ENCODE assay signal across 1 cellular context in the genomic region with DNA sequence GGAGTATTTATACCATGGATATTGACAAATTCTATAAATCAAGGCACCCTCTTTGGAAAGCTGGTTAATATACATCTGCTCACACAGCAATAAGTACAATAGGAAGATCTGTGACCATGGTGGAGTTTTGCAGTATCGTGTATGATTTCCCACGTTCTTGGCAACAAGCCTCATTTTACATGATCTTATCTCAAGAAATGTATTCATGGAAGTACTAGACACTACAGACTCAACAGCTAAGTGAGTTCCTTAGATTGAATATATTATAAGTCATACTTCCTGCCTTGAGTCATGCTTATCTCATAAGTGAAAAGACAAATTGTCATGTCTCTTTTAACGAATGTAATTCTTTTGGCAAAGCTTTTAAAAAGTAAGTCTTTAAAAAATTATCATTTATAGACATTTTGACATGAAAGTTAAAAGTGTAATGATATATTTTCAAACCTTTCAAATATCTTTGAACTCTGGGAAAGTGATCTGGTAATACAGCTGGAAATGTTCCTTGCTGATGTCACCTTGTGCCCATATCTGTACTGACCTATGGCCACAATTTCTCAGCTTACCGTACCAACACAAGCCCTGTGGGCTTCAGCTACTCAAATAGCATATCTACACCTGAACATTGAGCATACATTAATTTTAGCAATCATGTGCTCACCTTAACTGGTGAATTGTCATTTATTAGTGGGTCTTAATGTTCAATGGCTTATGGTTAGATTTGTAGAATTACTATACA.
TF ChIP-seq lines count a peak whose summit lies in the region.

No MANE protein-coding gene starts in this region.

TF ChIP-seq in endothelial cell of umbilical vein, 7 proteins besides CTCF, POLR2A, EP300 and RAD21 (continued from another document):
- TF ChIP-seq GATA2 (IDR thresholded peaks at IDR 0.05; ENCODE audit: insufficient read depth, insufficient read length, low read depth, low read length) = peak; percentile 95
